ENCODE assay signal across 17 cellular contexts in the genomic region with DNA sequence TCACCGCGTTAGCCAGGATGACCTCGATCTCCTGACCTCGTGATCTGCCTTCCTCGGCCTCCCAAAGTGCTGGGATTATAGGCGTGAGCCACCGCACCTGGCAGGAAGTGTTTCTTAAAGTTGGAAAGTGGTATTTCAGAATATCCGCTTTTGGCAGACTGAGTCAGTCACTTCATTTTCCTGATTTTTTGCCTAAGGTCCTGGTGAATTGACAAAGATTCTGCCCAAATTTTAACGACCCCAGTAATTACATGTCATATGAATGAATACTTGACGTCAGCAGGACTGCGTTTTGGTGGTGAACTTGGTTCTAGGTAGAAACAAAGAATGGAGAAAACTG. TPM values are rescaled to one million over a fixed set of nuclear protein-coding genes. Genes with fewer than 3 reads are reported as not detected.
DNase-seq lines count a peak whose midpoint lies in the region; ATAC-seq and TF ChIP-seq lines count a peak whose summit lies in the region.
"Had no signal": no experiment of that assay in that cellular context is flagged by ENCODE, and none has a peak within 500 bp of the region (broad histone marks: within the 10 kb centered on the region; RNA-seq: fewer than 3 reads in every experiment).

No MANE protein-coding gene starts in this region.

- peak overlapping the region; percentile 44; the same call in 1 of the 2 replicates for H2AFZ ChIP-seq in OCI-LY7 (ENCODE audit: low read length)
- H2AFZ ChIP-seq: PC-9 had no signal

- H3K4me1 ChIP-seq in OCI-LY7 (ENCODE audit: insufficient read depth, low read length, poor library complexity, severe bottlenecking) (peaks cover 66% of the 10 kb centered on the region), lower lobe of right lung (peaks cover 28% of the 10 kb centered on the region), subcutaneous abdominal adipose tissue (ENCODE audit: control insufficient read depth in 5 of 5, insufficient read depth in 5 of 5, low read length in 5 of 5) (peaks cover 2 to 36% (median 21%) of the 10 kb centered on the region in 5 donors)

- H3K27me3 ChIP-seq in lower lobe of right lung (ENCODE audit: low read depth) (no peaks in the 10 kb centered on the region), subcutaneous abdominal adipose tissue (ENCODE audit: control insufficient read depth in 5 of 5, insufficient read depth in 4 of 5, low read length in 5 of 5) (no peaks in the 10 kb centered on the region)

- DNase-seq in OCI-LY7 (ENCODE audit: low spot score) (peak; percentile 28), dermis blood vessel endothelial cell (peak; percentile 63), lower lobe of right lung (no peak), NCI-H2029 (lab: John Stamatoyannopoulos, UW) (no peak), SIG-M5 (lab: John Stamatoyannopoulos, UW) (no peak)
- DNase-seq: activated CD4-positive, alpha-beta T cell treated with anti-CD3 and anti-CD28 coated beads, Interleukin-2, amount 10 ng/mL, durations not matched to agents 7 days and 5 days; activated naive CD4-positive, alpha-beta T cell treated with Interleukin-2 at 50 U/mL for 16 hours; H7; head of caudate nucleus; NCI-H1092 treated with DMSO at 0.1 percent for 48 hours; NCI-H774; PC-9; stimulated activated CD4-positive, alpha-beta T cell treated with anti-CD3 and anti-CD28 coated beads, Interleukin-4, amount 100 ng/mL, for 4 hours; stimulated activated CD8-positive, alpha-beta memory T cell treated with anti-CD3 and anti-CD28 coated beads, Interleukin-4, amount 100 ng/mL, for 48 hours had no signal

- H3K9me2 ChIP-seq in OCI-LY7 (ENCODE audit: insufficient read depth, low read length): no peaks in the 10 kb centered on the region

- H3K36me3 ChIP-seq in OCI-LY7 (ENCODE audit: insufficient read depth, low read length) (peaks cover 56% of the 10 kb centered on the region), lower lobe of right lung (peaks cover 22% of the 10 kb centered on the region), subcutaneous abdominal adipose tissue (ENCODE audit: control insufficient read depth in 5 of 5, insufficient read depth in 5 of 5, low read length in 5 of 5) (peaks cover 0 to 20% (median 16%) of the 10 kb centered on the region in 5 donors)

- TF ChIP-seq CTCF in OCI-LY7 (conservative IDR thresholded peaks at IDR 0.05; ENCODE audit: low read length): no peak
- no peak for TF ChIP-seq CTCF in lower lobe of right lung (IDR thresholded peaks at IDR 0.05)

- intact Hi-C loops in OCI-LY7 (cut with micrococcal nuclease; ENCODE audit: unreplicated experiment) (loop anchor here (1.0 kb wide), 1 partner anchor 42 kb away; the partner anchor contains the start of gene NBR1), lower lobe of right lung (cut with DNase I) (no loop called here)

- CTCF ChIA-PET in OCI-LY7 (lab: Charles Lee; ENCODE audit: unreplicated experiment): interaction anchor here (0.6 kb wide), 1 partner anchor 88 kb away, joined by 4 read pairs; no protein-coding TSS in a partner anchor

- BruUV-seq in OCI-LY7 (replicated peaks; lab: Mats Ljungman, UMichigan): no TSS peak

- peaks cover 59% of the 10 kb centered on the region for H3K79me2 ChIP-seq in OCI-LY7 (ENCODE audit: insufficient read depth, low read depth, low read length)

- no peaks in the 10 kb centered on the region for H4K20me1 ChIP-seq in OCI-LY7 (ENCODE audit: insufficient read depth, low read length)

- H3K9ac ChIP-seq in subcutaneous abdominal adipose tissue (ENCODE audit: low read length in 5 of 5): no peak overlapping the region

- peak overlapping the region; percentile 87 for H3K27ac ChIP-seq in OCI-LY7 (ENCODE audit: low read depth, low read length, poor library complexity, severe bottlenecking)
- H3K27ac ChIP-seq in lower lobe of right lung: peak overlapping the region; percentile 75
- peak overlapping the region; percentile 62 for H3K27ac ChIP-seq in subcutaneous abdominal adipose tissue (ENCODE audit: low read depth, low read length)
- H3K27ac ChIP-seq: PC-9 had no signal

- ATAC-seq in lower lobe of right lung (no peak), GM19455 (IDR thresholded peaks at IDR 0.05; ENCODE audit: unreplicated experiment) (no peak), GM21576 (IDR thresholded peaks at IDR 0.05; ENCODE audit: unreplicated experiment) (no peak)

- POLR2A ChIA-PET in OCI-LY7 (lab: Charles Lee): no interaction called here

- peak overlapping the region; percentile 66 for H3K4me2 ChIP-seq in OCI-LY7 (ENCODE audit: low read length)
- H3K4me2 ChIP-seq: PC-9 had no signal

- H3K9me3 ChIP-seq in OCI-LY7 (ENCODE audit: low read length): no peaks in the 10 kb centered on the region
- no peaks in the 10 kb centered on the region for H3K9me3 ChIP-seq in lower lobe of right lung
- no peaks in the 10 kb centered on the region for H3K9me3 ChIP-seq in subcutaneous abdominal adipose tissue (ENCODE audit: control insufficient read depth in 5 of 5, low read length in 5 of 5)

- H3K4me3 ChIP-seq in OCI-LY7 (ENCODE audit: low read depth, low read length, poor library complexity, severe bottlenecking) (peak overlapping the region; percentile 50), lower lobe of right lung (peak overlapping the region; percentile 36), subcutaneous abdominal adipose tissue (ENCODE audit: low read depth in 1 of 5, low read length in 5 of 5) (peak overlapping the region in 2 of 5 donors; percentile 26 to 37)
- H3K4me3 ChIP-seq: PC-9 had no signal

RNA-seq across cellular contexts. Expression of gene BRCA1, which starts 4.5 kb away (rescaled TPM):
- 112 and 134 TPM in 2 replicates for total RNA-seq in OCI-LY7 (2014; rRNA removed; shearing (Covaris generic))
- total RNA-seq in OCI-LY7 (2022) (130 and 135 TPM in 2 replicates), dermis blood vessel endothelial cell (10.7 and 29.5 TPM in 2 replicates), lower lobe of right lung (7.4 TPM)

RNA-seq across cellular contexts. Expression of gene NBR1, which starts 41.4 kb away (rescaled TPM):
- 15.2 and 16.2 TPM in 2 replicates for total RNA-seq in OCI-LY7 (2014; rRNA removed; shearing (Covaris generic))
- total RNA-seq in OCI-LY7 (2022) (38.6 and 48.3 TPM in 2 replicates), dermis blood vessel endothelial cell (123 and 137 TPM in 2 replicates), lower lobe of right lung (93.3 TPM)

Comparison
In these comparisons a context has a peak if more than half of its experiments do, and no peak if none do; other contexts are left out.
1. DNase-seq: peak in OCI-LY7 (single experiment) and dermis blood vessel endothelial cell (single experiment); none in lower lobe of right lung (single experiment), NCI-H2029 (single experiment) and SIG-M5 (single experiment).
2. Peak in every context shown above with its lines, with median percentiles within 50 percentile points of each other: H3K27ac ChIP-seq.